In genomic region chr9:131400627-131401026, GRCh38 we compare ENCODE assay signal across 16 cellular contexts. TPM values are rescaled to one million over a fixed set of nuclear protein-coding genes. Genes with fewer than 3 reads are reported as not detected.
DNase-seq lines count a peak whose midpoint lies in the region; ATAC-seq and TF ChIP-seq lines count a peak whose summit lies in the region.
"Had no signal": no experiment of that assay in that cellular context is flagged by ENCODE, and none has a peak within 500 bp of the region (broad histone marks: within the 10 kb centered on the region; RNA-seq: fewer than 3 reads in every experiment).

No MANE protein-coding gene starts in this region.

- H3K4me2 ChIP-seq in smooth muscle cell, result no peak overlapping the region

- H3K79me2 ChIP-seq in smooth muscle cell (ENCODE audit: low read depth), result peaks cover 100% of the 10 kb centered on the region

- 96% methylated on average over 5 of the region's 6 CpGs for WGBS in smooth muscle cell (ENCODE audit: low lambda C conversion rate)
- 92% methylated on average over 6 of the region's 6 CpGs for WGBS in thyroid gland, 2 donors

- no peak for DNase-seq in activated CD8-positive, alpha-beta memory T cell treated with anti-CD3 and anti-CD28 coated beads, Interleukin-2, amount 10 ng/mL, durations not matched to agents 7 days and 5 days
- no peak for DNase-seq in activated CD8-positive, alpha-beta memory T cell treated with anti-CD3 and anti-CD28 coated beads, Interleukin-2, amount 50 U/mL, for 4 hours
- DNase-seq in RWPE2 (ENCODE audit: low spot score), result no peak
- no peak for DNase-seq in immature natural killer cell
- no peak for DNase-seq in smooth muscle cell (lab: John Stamatoyannopoulos, UW; ENCODE audit: unreplicated experiment)
- no peak for DNase-seq in ACHN
- no peak for DNase-seq in thyroid gland
- no peak for DNase-seq in coronary artery (ENCODE audit: low spot score)
- DNase-seq: amniotic stem cell; foreskin melanocyte; H7; MM.1S; NCI-H187 treated with DMSO at 0.1 percent for 48 hours; NCI-H510A; stimulated activated CD4-positive, alpha-beta T cell treated with anti-CD3 and anti-CD28 coated beads, Interleukin-1b, Interleukin-23, amount 100 ng/mL, for 48 hours had no signal

- H3K4me1 ChIP-seq in RWPE2 (ENCODE audit: insufficient read depth, poor library complexity, severe bottlenecking), result peaks cover 71% of the 10 kb centered on the region
- H3K4me1 ChIP-seq in smooth muscle cell (ENCODE audit: low read depth), result peaks cover 73% of the 10 kb centered on the region
- H3K4me1 ChIP-seq in thyroid gland, result peaks cover 68 to 93% of the 10 kb centered on the region in 2 donors

- no peak overlapping the region for H3K4me3 Mint-ChIP-seq in activated CD8-positive, alpha-beta memory T cell treated with anti-CD3 and anti-CD28 coated beads, Interleukin-2, amount 10 ng/mL, durations not matched to agents 7 days and 5 days
- peak overlapping the region in 4 of 5 donors; percentile 9 to 69 (median 48) for H3K4me3 Mint-ChIP-seq in immature natural killer cell

- H2AFZ ChIP-seq in smooth muscle cell (ENCODE audit: low read depth), result no peak overlapping the region

- H3K27ac Mint-ChIP-seq in activated CD8-positive, alpha-beta memory T cell treated with anti-CD3 and anti-CD28 coated beads, Interleukin-2, amount 10 ng/mL, durations not matched to agents 7 days and 5 days, result peak overlapping the region; percentile 49
- peak overlapping the region in 4 of 6 donors; percentile 39 to 78 (median 74) for H3K27ac Mint-ChIP-seq in immature natural killer cell

- no peak for ATAC-seq in activated CD8-positive, alpha-beta memory T cell treated with anti-CD3 and anti-CD28 coated beads, Interleukin-2, amount 10 ng/mL, durations not matched to agents 7 days and 5 days
- no peak for ATAC-seq in RWPE2 (ENCODE audit: low read depth)

- peaks cover 100% of the 10 kb centered on the region for H4K20me1 ChIP-seq in smooth muscle cell (ENCODE audit: low read depth)

- peaks cover 86% of the 10 kb centered on the region for H3K4me1 Mint-ChIP-seq in activated CD8-positive, alpha-beta memory T cell treated with anti-CD3 and anti-CD28 coated beads, Interleukin-2, amount 10 ng/mL, durations not matched to agents 7 days and 5 days
- peaks cover 92 to 93% of the 10 kb centered on the region in 2 donors for H3K4me1 Mint-ChIP-seq in immature natural killer cell

- H3K27ac ChIP-seq in RWPE2 (ENCODE audit: poor library complexity, severe bottlenecking), result peak overlapping the region; percentile 97
- H3K27ac ChIP-seq in smooth muscle cell (ENCODE audit: low read depth), result peak overlapping the region; percentile 74
- H3K27ac ChIP-seq in thyroid gland, result no peak overlapping the region
- peak overlapping the region in 1 of 2 donors; percentile 35 for H3K27ac ChIP-seq in coronary artery

- H3K9ac ChIP-seq in smooth muscle cell (ENCODE audit: low read depth), result no peak overlapping the region

- in situ Hi-C loops in ACHN (cut with HindIII; ENCODE audit: low pct_ligation_motif_present, low pct_unique_long_range_greater_than_20kb, low sequenced_read_pairs), result no loop called here

- CTCF ChIA-PET in activated CD8-positive, alpha-beta memory T cell treated with anti-CD3 and anti-CD28 coated beads, Interleukin-2, amount 10 ng/mL, durations not matched to agents 7 days and 5 days (lab: Charles Lee), result interaction anchor here (3.0 kb wide), 1 partner anchor 27 kb away, joined by 11 read pairs; no protein-coding TSS in a partner anchor

- no peaks in the 10 kb centered on the region for H3K27me3 ChIP-seq in RWPE2 (ENCODE audit: insufficient read depth, poor library complexity, severe bottlenecking)
- H3K27me3 ChIP-seq in smooth muscle cell (ENCODE audit: low read depth), result no peaks in the 10 kb centered on the region
- H3K27me3 ChIP-seq in thyroid gland, result no peaks in the 10 kb centered on the region

- TF ChIP-seq CTCF in RWPE2 (IDR thresholded peaks at IDR 0.05; ENCODE audit: poor library complexity, severe bottlenecking) (no peak), smooth muscle cell (IDR thresholded peaks at IDR 0.05; ENCODE audit: borderline replicate concordance, insufficient read depth, poor library complexity, severe bottlenecking) (no peak), thyroid gland (IDR thresholded peaks at IDR 0.05) (no peak), coronary artery (IDR thresholded peaks at IDR 0.05) (no peak)

- intact Hi-C loops in thyroid gland (cut with DNase I), result no loop called here

- no peak overlapping the region for H3K4me3 ChIP-seq in RWPE2 (ENCODE audit: severe bottlenecking)
- no peak overlapping the region for H3K4me3 ChIP-seq in smooth muscle cell
- no peak overlapping the region for H3K4me3 ChIP-seq in thyroid gland (replicated peaks in 1 of 3)
- no peak overlapping the region for H3K4me3 ChIP-seq in coronary artery

- H3K36me3 ChIP-seq in RWPE2 (ENCODE audit: low read depth) (peaks cover 11% of the 10 kb centered on the region), smooth muscle cell (ENCODE audit: low read depth) (no peaks in the 10 kb centered on the region), thyroid gland (no peaks in the 10 kb centered on the region)

- peaks cover 32% of the 10 kb centered on the region for H3K36me3 Mint-ChIP-seq in activated CD8-positive, alpha-beta memory T cell treated with anti-CD3 and anti-CD28 coated beads, Interleukin-2, amount 10 ng/mL, durations not matched to agents 7 days and 5 days
- H3K36me3 Mint-ChIP-seq in immature natural killer cell, result no peaks in the 10 kb centered on the region

- TF ChIP-seq POLR2A in thyroid gland (IDR thresholded peaks at IDR 0.05), result no peak

- H3F3A ChIP-seq in smooth muscle cell (ENCODE audit: low read depth), result peaks cover 19% of the 10 kb centered on the region

- no peaks in the 10 kb centered on the region for H3K9me3 Mint-ChIP-seq in activated CD8-positive, alpha-beta memory T cell treated with anti-CD3 and anti-CD28 coated beads, Interleukin-2, amount 10 ng/mL, durations not matched to agents 7 days and 5 days (ENCODE audit: low read depth)
- H3K9me3 Mint-ChIP-seq in immature natural killer cell, result no peaks in the 10 kb centered on the region
- H3K9me3 Mint-ChIP-seq: type B pancreatic cell had no signal

- no peaks in the 10 kb centered on the region for H3K27me3 Mint-ChIP-seq in activated CD8-positive, alpha-beta memory T cell treated with anti-CD3 and anti-CD28 coated beads, Interleukin-2, amount 10 ng/mL, durations not matched to agents 7 days and 5 days
- peaks cover 7 to 14% (median 7%) of the 10 kb centered on the region in 3 donors for H3K27me3 Mint-ChIP-seq in immature natural killer cell (ENCODE audit: low read depth in 3 of 3)
- H3K27me3 Mint-ChIP-seq: type B pancreatic cell had no signal

- H3K9me3 ChIP-seq in RWPE2 (ENCODE audit: severe bottlenecking), result no peaks in the 10 kb centered on the region
- no peaks in the 10 kb centered on the region for H3K9me3 ChIP-seq in smooth muscle cell (replicated peaks; ENCODE audit: low read depth)
- no peaks in the 10 kb centered on the region for H3K9me3 ChIP-seq in thyroid gland

RNA-seq across cellular contexts. Expression of gene PRRC2B, which starts 6.7 kb away (rescaled TPM):
- 100 to 1,000 TPM; 242 to 293 TPM for total RNA-seq in activated CD8-positive, alpha-beta memory T cell treated with anti-CD3 and anti-CD28 coated beads, Interleukin-2, amount 10 ng/mL, durations not matched to agents 7 days and 5 days
- polyA plus RNA-seq in immature natural killer cell (10 to 100 TPM in 1 of 3 donors, 1 to 10 TPM in 2; 2.0 to 48.1 (median 9.6) TPM), smooth muscle cell (38.6 and 53.7 TPM in 2 replicates)
- total RNA-seq in smooth muscle cell (73.5 and 97.2 TPM in 2 replicates), thyroid gland (100 to 1,000 TPM in 3 of 4 donors, 10 to 100 TPM in 1; 81.7 to 159 (median 117) TPM)

Comparison
In these comparisons a context has a peak if more than half of its experiments do, and no peak if none do; other contexts are left out.
1. H3K27ac ChIP-seq: peak in RWPE2 (single experiment) and smooth muscle cell (single experiment); none in thyroid gland (0 of 3).